18 cellular contexts compared by ENCODE assay signal in the genomic region with DNA sequence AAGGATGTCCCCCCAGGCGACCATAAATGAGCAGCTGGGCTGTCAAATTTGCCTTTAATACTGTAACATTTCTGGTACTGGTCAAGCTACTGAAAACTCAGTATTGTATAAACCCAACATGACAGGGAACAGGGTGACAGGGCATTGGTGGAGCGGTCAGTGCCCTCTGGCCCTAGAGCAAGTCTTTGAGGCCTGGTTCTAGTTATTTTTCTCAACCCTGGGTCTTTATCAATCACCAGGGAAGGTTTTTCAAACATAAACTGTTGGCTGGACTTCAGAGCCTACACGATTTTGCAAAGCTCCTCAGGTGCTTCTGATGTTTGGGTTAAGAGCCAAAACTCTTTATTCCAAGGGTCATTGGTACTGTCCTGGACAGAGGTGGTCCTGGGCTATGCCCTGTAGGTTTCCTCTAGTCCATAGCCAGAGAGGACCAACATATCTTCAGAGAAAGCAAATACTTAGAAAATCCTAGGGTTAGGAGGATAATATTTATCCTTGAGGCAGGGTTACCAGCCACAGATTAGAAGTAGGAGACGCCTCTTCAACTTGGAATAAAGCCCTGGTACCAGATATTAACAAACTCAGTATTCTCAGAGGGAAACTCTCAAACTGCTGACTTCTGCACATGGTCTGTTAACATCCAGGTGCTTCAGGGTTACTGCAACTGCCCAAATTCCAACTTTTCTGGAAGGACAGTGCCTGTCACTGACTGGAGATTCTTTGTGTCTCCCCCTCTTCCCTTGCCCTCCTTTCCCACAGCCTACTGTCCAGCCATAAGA. TPM values are rescaled to one million over a fixed set of nuclear protein-coding genes. Genes with fewer than 3 reads are reported as not detected.
DNase-seq lines count a peak whose midpoint lies in the region; ATAC-seq and TF ChIP-seq lines count a peak whose summit lies in the region.
"Had no signal": no experiment of that assay in that cellular context is flagged by ENCODE, and none has a peak within 500 bp of the region (broad histone marks: within the 10 kb centered on the region; RNA-seq: fewer than 3 reads in every experiment).

No MANE protein-coding gene starts in this region.

- H3K4me1 ChIP-seq in body of pancreas (no peaks in the 10 kb centered on the region), mesenchymal stem cell (ENCODE audit: control insufficient read depth, insufficient read depth, low read depth, low read length) (peaks cover 4% of the 10 kb centered on the region)

- no peak overlapping the region for H2BK120ac ChIP-seq in mesenchymal stem cell (ENCODE audit: low read depth, low read length)

- ATAC-seq in body of pancreas (peak; percentile 35), left lobe of liver (peak; percentile 82), GM18511 (IDR thresholded peaks at IDR 0.05; ENCODE audit: unreplicated experiment) (no peak), HG03139 (IDR thresholded peaks at IDR 0.05; ENCODE audit: unreplicated experiment) (no peak)

- no peak overlapping the region for H3K4me2 ChIP-seq in mesenchymal stem cell (ENCODE audit: low read length, poor library complexity, severe bottlenecking)

- H3K27ac ChIP-seq in body of pancreas (no peak overlapping the region), mesenchymal stem cell (ENCODE audit: low read length, poor library complexity, severe bottlenecking) (no peak overlapping the region)
- H3K27ac ChIP-seq: C4-2B had no signal

- no peak for DNase-seq in body of pancreas
- peak; percentile 82 for DNase-seq in left lobe of liver (ENCODE audit: low spot score)
- DNase-seq in mesenchymal stem cell, result no peak
- no peak for DNase-seq in occipital lobe (lab: John Stamatoyannopoulos, UW)
- DNase-seq: AML-193; Caco-2; CD4-positive, alpha-beta T cell; DMS153; DMS79; GDM1; GOT3; H7; HFFc6 had no signal

- H3K4me3 ChIP-seq in body of pancreas (no peak overlapping the region), mesenchymal stem cell (ENCODE audit: insufficient read depth in 1 of 2, low read depth in 1 of 2, low read length in 2 of 2) (no peak overlapping the region)

- H3K4ac ChIP-seq in mesenchymal stem cell (ENCODE audit: low read depth in 1 of 2, low read length in 2 of 2), result no peak overlapping the region

- no peak overlapping the region for H4K8ac ChIP-seq in mesenchymal stem cell (ENCODE audit: low read length)

- TF ChIP-seq POLR2A in body of pancreas (IDR thresholded peaks at IDR 0.05), result no peak

- no peak overlapping the region for H2BK15ac ChIP-seq in mesenchymal stem cell (ENCODE audit: low read depth, poor library complexity, severe bottlenecking)

- no peak overlapping the region for H2BK5ac ChIP-seq in mesenchymal stem cell (ENCODE audit: low read depth, low read length, poor library complexity, severe bottlenecking)

- WGBS in body of pancreas, 2 donors, result 46 to 49% methylated on average over 4 of the region's 4 CpGs
- WGBS in mesenchymal stem cell, result 51% methylated on average over 4 of the region's 4 CpGs

- peak overlapping the region; percentile 75 for H2AK5ac ChIP-seq in mesenchymal stem cell (ENCODE audit: low read length, severe bottlenecking)

- no peak overlapping the region for H2AFZ ChIP-seq in mesenchymal stem cell (ENCODE audit: low read depth, low read length)

- H2BK12ac ChIP-seq in mesenchymal stem cell (ENCODE audit: low read length in 2 of 2), result no peak overlapping the region

- H3K27me3 ChIP-seq in body of pancreas, result no peaks in the 10 kb centered on the region
- no peaks in the 10 kb centered on the region for H3K27me3 ChIP-seq in mesenchymal stem cell (ENCODE audit: control insufficient read depth in 1 of 2, insufficient read depth in 1 of 2, low read length in 2 of 2)

- H3K9me3 ChIP-seq in body of pancreas (no peaks in the 10 kb centered on the region), mesenchymal stem cell (ENCODE audit: control insufficient read depth, low read length) (no peaks in the 10 kb centered on the region)
- H3K9me3 ChIP-seq: Caco-2 had no signal

- no peaks in the 10 kb centered on the region for H3K79me1 ChIP-seq in mesenchymal stem cell (replicated peaks; ENCODE audit: low read length, poor library complexity, severe bottlenecking)

- no peaks in the 10 kb centered on the region for H3K36me3 ChIP-seq in body of pancreas (replicated peaks in 1 of 2; ENCODE audit: insufficient read depth in 1 of 2, low read depth in 2 of 2)
- no peaks in the 10 kb centered on the region for H3K36me3 ChIP-seq in mesenchymal stem cell (ENCODE audit: control insufficient read depth in 1 of 2, insufficient read depth in 2 of 2, low read depth in 1 of 2, low read length in 2 of 2)

- intact Hi-C loops in body of pancreas (cut with DNase I), result no loop called here

- H3K18ac ChIP-seq in mesenchymal stem cell (ENCODE audit: low read depth in 1 of 2, low read length in 2 of 2), result no peak overlapping the region

- H4K91ac ChIP-seq in mesenchymal stem cell (ENCODE audit: low read length), result no peak overlapping the region

- no peak overlapping the region for H3K9ac ChIP-seq in mesenchymal stem cell (ENCODE audit: low read length)

- no peak for TF ChIP-seq CTCF in body of pancreas (IDR thresholded peaks at IDR 0.05)

- no peak overlapping the region for H3K23ac ChIP-seq in mesenchymal stem cell (ENCODE audit: low read length in 2 of 2)

- H3K14ac ChIP-seq in mesenchymal stem cell (ENCODE audit: low read length in 2 of 2), result no peak overlapping the region

RNA-seq across cellular contexts. Expression of a gene that starts 26.7 kb away (rescaled TPM):
- total RNA-seq in body of pancreas (not detected), left lobe of liver (not detected), occipital lobe (not detected)
- polyA plus RNA-seq in mesenchymal stem cell (2013, experiment 1 of 2), result not detected
- not detected for polyA plus RNA-seq in mesenchymal stem cell (2013, experiment 2 of 2)
- total RNA-seq: Caco-2; CD4-positive, alpha-beta T cell; Daoy; H7; HFFc6 had no signal
- polyA plus RNA-seq: BJ had no signal

RNA-seq across cellular contexts. Expression of a gene that starts 49.0 kb away (rescaled TPM):
- not detected for total RNA-seq in body of pancreas
- not detected for total RNA-seq in left lobe of liver
- not detected for polyA plus RNA-seq in mesenchymal stem cell (2013, experiment 1 of 2)
- polyA plus RNA-seq in mesenchymal stem cell (2013, experiment 2 of 2), result not detected
- total RNA-seq in occipital lobe, result not detected
- total RNA-seq: Caco-2; CD4-positive, alpha-beta T cell; Daoy; H7; HFFc6 had no signal
- polyA plus RNA-seq: BJ had no signal

Comparison
In these comparisons a context has a peak if more than half of its experiments do, and no peak if none do; other contexts are left out.
1. ATAC-seq: peak in body of pancreas (single experiment) and left lobe of liver (single experiment); none in GM18511 (single experiment) and HG03139 (single experiment).